ENCODE assay signal across 12 cellular contexts in the genomic region with DNA sequence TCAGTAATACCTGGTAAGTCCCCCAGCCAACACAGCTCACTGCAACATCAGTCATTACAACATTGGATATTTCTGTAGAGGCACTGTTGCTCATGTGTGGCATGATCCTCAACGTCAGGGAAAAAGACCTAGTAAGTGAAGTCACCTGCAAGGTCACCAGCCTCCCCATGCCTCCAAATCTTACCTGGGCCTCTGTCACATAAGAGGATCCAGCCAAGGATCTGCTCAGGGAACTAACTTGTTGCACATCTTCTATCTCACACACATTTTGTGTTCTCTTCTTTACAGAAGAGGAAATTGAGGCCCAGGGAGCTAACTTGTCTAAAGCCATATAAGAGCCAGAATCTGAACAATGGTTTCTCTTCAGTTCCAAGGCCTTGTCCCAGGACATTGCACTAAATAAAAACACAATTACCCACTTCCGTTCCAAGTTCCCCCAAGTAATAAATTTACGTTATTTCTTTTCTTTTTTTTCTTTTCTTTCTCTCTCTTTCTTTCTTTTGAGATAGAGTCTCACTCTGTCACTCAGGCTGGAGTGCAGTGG. TPM values are rescaled to one million over a fixed set of nuclear protein-coding genes. Genes with fewer than 3 reads are reported as not detected.
DNase-seq lines count a peak whose midpoint lies in the region; ATAC-seq and TF ChIP-seq lines count a peak whose summit lies in the region.
"Had no signal": no experiment of that assay in that cellular context is flagged by ENCODE, and none has a peak within 500 bp of the region (broad histone marks: within the 10 kb centered on the region; RNA-seq: fewer than 3 reads in every experiment).

No MANE protein-coding gene starts in this region.

- H3K27ac Mint-ChIP-seq in activated T-cell treated with anti-CD3 and anti-CD28 coated beads, Interleukin-2, amount 50 U/mL, for 72 hours: no peak overlapping the region
- no peak overlapping the region for H3K27ac Mint-ChIP-seq in activated naive CD8-positive, alpha-beta T cell treated with anti-CD3 and anti-CD28 coated beads, Interleukin-2, amount 10 ng/mL, durations not matched to agents 7 days and 5 days

- H3K27ac ChIP-seq in liver (ENCODE audit: low read depth in 1 of 2, low read length in 2 of 2) (peak overlapping the region; percentile 98 to 99), tibial nerve (peak overlapping the region; percentile 73 to 98 (median 88))

- ATAC-seq in activated T-cell treated with anti-CD3 and anti-CD28 coated beads, Interleukin-2, amount 50 U/mL, for 72 hours (replicated peaks in 1 of 2): no peak
- no peak for ATAC-seq in activated naive CD8-positive, alpha-beta T cell treated with anti-CD3 and anti-CD28 coated beads, Interleukin-2, amount 10 ng/mL, durations not matched to agents 7 days and 5 days (ENCODE audit: low read depth)

- WGBS in liver: 22% methylated on average over 3 of the region's 3 CpGs
- WGBS in tibial nerve, 2 donors: 30 to 32% methylated on average over 3 of the region's 3 CpGs

- no peaks in the 10 kb centered on the region for H3K27me3 Mint-ChIP-seq in activated T-cell treated with anti-CD3 and anti-CD28 coated beads, Interleukin-2, amount 50 U/mL, for 72 hours (ENCODE audit: low read depth)
- H3K27me3 Mint-ChIP-seq in activated naive CD8-positive, alpha-beta T cell treated with anti-CD3 and anti-CD28 coated beads, Interleukin-2, amount 10 ng/mL, durations not matched to agents 7 days and 5 days: no peaks in the 10 kb centered on the region

- TF ChIP-seq CTCF in liver (IDR thresholded peaks at IDR 0.05; ENCODE audit: low read depth, low read length, missing input control): no peak
- TF ChIP-seq CTCF in tibial nerve (IDR thresholded peaks at IDR 0.05): no peak

- H3K9me3 Mint-ChIP-seq in activated T-cell treated with anti-CD3 and anti-CD28 coated beads, Interleukin-2, amount 50 U/mL, for 72 hours: no peaks in the 10 kb centered on the region
- no peaks in the 10 kb centered on the region for H3K9me3 Mint-ChIP-seq in activated naive CD8-positive, alpha-beta T cell treated with anti-CD3 and anti-CD28 coated beads, Interleukin-2, amount 10 ng/mL, durations not matched to agents 7 days and 5 days

- peaks cover 0 to 5% (median 2%) of the 10 kb centered on the region in 4 donors for H3K36me3 ChIP-seq in liver (ENCODE audit: control insufficient read depth in 4 of 4, insufficient read depth in 3 of 4, low read depth in 1 of 4, low read length in 3 of 4)
- H3K36me3 ChIP-seq in tibial nerve: peaks cover 0 to 27% (median 0%) of the 10 kb centered on the region in 3 donors

- H3K36me3 Mint-ChIP-seq in activated T-cell treated with anti-CD3 and anti-CD28 coated beads, Interleukin-2, amount 50 U/mL, for 72 hours (ENCODE audit: insufficient read depth in 2 of 2): peaks cover 0 to 9% of the 10 kb centered on the region in 2 donors
- H3K36me3 Mint-ChIP-seq in activated naive CD8-positive, alpha-beta T cell treated with anti-CD3 and anti-CD28 coated beads, Interleukin-2, amount 10 ng/mL, durations not matched to agents 7 days and 5 days: peaks cover 13% of the 10 kb centered on the region

- H3K4me3 Mint-ChIP-seq in activated T-cell treated with anti-CD3 and anti-CD28 coated beads, Interleukin-2, amount 50 U/mL, for 72 hours: peak overlapping the region; percentile 86 to 94
- peak overlapping the region; percentile 93 for H3K4me3 Mint-ChIP-seq in activated naive CD8-positive, alpha-beta T cell treated with anti-CD3 and anti-CD28 coated beads, Interleukin-2, amount 10 ng/mL, durations not matched to agents 7 days and 5 days

- H3K9me3 ChIP-seq in liver (ENCODE audit: control insufficient read depth in 4 of 4, low read length in 3 of 4) (no peaks in the 10 kb centered on the region), tibial nerve (no peaks in the 10 kb centered on the region)

- H3K27me3 ChIP-seq in liver (ENCODE audit: control insufficient read depth in 4 of 4, insufficient read depth in 4 of 4, low read length in 3 of 4): no peaks in the 10 kb centered on the region
- no peaks in the 10 kb centered on the region for H3K27me3 ChIP-seq in tibial nerve

- POLR2A ChIA-PET in activated naive CD8-positive, alpha-beta T cell treated with anti-CD3 and anti-CD28 coated beads, Interleukin-2, amount 10 ng/mL, durations not matched to agents 7 days and 5 days (lab: Charles Lee): interaction anchor here (0.7 to 1.9 kb wide), 3 partner anchors 14 to 47 kb away, joined by 3 to 9 read pairs (median 5); a partner anchor contains a TSS

- H3K4me1 ChIP-seq in liver (ENCODE audit: control insufficient read depth in 4 of 4, insufficient read depth in 4 of 4, low read length in 3 of 4): peaks cover 4 to 26% (median 21%) of the 10 kb centered on the region in 4 donors
- H3K4me1 ChIP-seq in tibial nerve: peaks cover 0 to 35% (median 0%) of the 10 kb centered on the region in 4 donors

- H3K4me1 Mint-ChIP-seq in activated T-cell treated with anti-CD3 and anti-CD28 coated beads, Interleukin-2, amount 50 U/mL, for 72 hours (ENCODE audit: low read depth): peaks cover 31% of the 10 kb centered on the region
- peaks cover 14% of the 10 kb centered on the region for H3K4me1 Mint-ChIP-seq in activated naive CD8-positive, alpha-beta T cell treated with anti-CD3 and anti-CD28 coated beads, Interleukin-2, amount 10 ng/mL, durations not matched to agents 7 days and 5 days

- TF ChIP-seq POLR2A in tibial nerve (IDR thresholded peaks at IDR 0.05) (no peak), erythroblast (IDR thresholded peaks at IDR 0.05; ENCODE audit: low read length) (no peak)

- H3K9ac ChIP-seq in liver (ENCODE audit: low read depth in 1 of 2, low read length in 2 of 2): peak overlapping the region; percentile 96 to 98

- peak overlapping the region; percentile 80 to 97 (median 91) for H3K4me3 ChIP-seq in liver (ENCODE audit: low read depth in 1 of 3, low read length in 3 of 3)
- H3K4me3 ChIP-seq in tibial nerve: peak overlapping the region; percentile 68 to 97 (median 84)

- no peak for TF ChIP-seq RAD21 in liver (IDR thresholded peaks at IDR 0.05)

- DNase-seq in activated T-cell treated with anti-CD3 and anti-CD28 coated beads, Interleukin-2, amount 50 U/mL, for 72 hours: no peak
- DNase-seq in activated T-cell treated with anti-CD3 and anti-CD28 coated beads, Interleukin-2, amount 50 U/mL, for 48 hours: no peak
- DNase-seq in activated naive CD8-positive, alpha-beta T cell treated with anti-CD3 and anti-CD28 coated beads, Interleukin-2, amount 10 ng/mL, durations not matched to agents 7 days and 5 days: no peak
- DNase-seq in tibial nerve (ENCODE audit: low spot score in 2 of 2) (no peak), NCI-H1436 treated with DMSO at 0.1 percent for 48 hours (lab: John Stamatoyannopoulos, UW) (no peak), NCI-H69 (lab: John Stamatoyannopoulos, UW) (no peak), erythroblast (lab: John Stamatoyannopoulos, UW) (no peak)
- DNase-seq: AML-193, IMR-90 had no signal

- TF ChIP-seq EP300 in tibial nerve (IDR thresholded peaks at IDR 0.05): no peak

TF ChIP-seq in liver, 16 proteins besides CTCF, POLR2A, EP300 and RAD21:
- no peak for TF ChIP-seq NR2F2 (IDR thresholded peaks at IDR 0.05)
- TF ChIP-seq, protein P1, sequence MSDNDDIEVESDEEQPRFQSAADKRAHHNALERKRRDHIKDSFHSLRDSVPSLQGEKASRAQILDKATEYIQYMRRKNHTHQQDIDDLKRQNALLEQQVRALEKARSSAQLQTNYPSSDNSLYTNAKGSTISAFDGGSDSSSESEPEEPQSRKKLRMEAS (IDR thresholded peaks at IDR 0.05): no peak
- peak; percentile 34 for TF ChIP-seq TAF1 (conservative IDR thresholded peaks at IDR 0.05)
- TF ChIP-seq HNF4A (conservative IDR thresholded peaks at IDR 0.05): no peak
- no peak for TF ChIP-seq EGR1 (IDR thresholded peaks at IDR 0.05; ENCODE audit: low read depth in 2 of 2)
- peak; percentile 24 for TF ChIP-seq YY1 (IDR thresholded peaks at IDR 0.05)
- TF ChIP-seq HNF4G (IDR thresholded peaks at IDR 0.05): no peak

RNA-seq across cellular contexts. Expression of a gene that starts 1.4 kb away (rescaled TPM):
- total RNA-seq in activated T-cell treated with anti-CD3 and anti-CD28 coated beads, Interleukin-2, amount 50 U/mL, for 72 hours: 10 to 100 TPM; 37.3 to 65.6 TPM
- total RNA-seq in activated naive CD8-positive, alpha-beta T cell treated with anti-CD3 and anti-CD28 coated beads, Interleukin-2, amount 10 ng/mL, durations not matched to agents 7 days and 5 days: 10 to 100 TPM; 45.4 to 48.1 TPM
- total RNA-seq in liver (100 to 1,000 TPM in 1 of 2 donors, 10 to 100 TPM in 1; 39.6 to 307 TPM), tibial nerve (10 to 100 TPM; 48.0 to 69.5 (median 59.3) TPM)
- polyA plus RNA-seq in liver: 100 to 1,000 TPM; 343 to 360 TPM

RNA-seq across cellular contexts. Expression of a gene that starts 15.7 kb away (rescaled TPM):
- total RNA-seq in activated T-cell treated with anti-CD3 and anti-CD28 coated beads, Interleukin-2, amount 50 U/mL, for 72 hours: not detected
- not detected for total RNA-seq in activated naive CD8-positive, alpha-beta T cell treated with anti-CD3 and anti-CD28 coated beads, Interleukin-2, amount 10 ng/mL, durations not matched to agents 7 days and 5 days
- total RNA-seq in liver (1 to 10 TPM in 1 of 2 donors, not detected in 1; 1.0 TPM), tibial nerve (not detected)
- 1 to 10 TPM in 1 of 2 donors, under 1 TPM in 1; 0.44 to 1.0 TPM for polyA plus RNA-seq in liver
- total RNA-seq: dermis microvascular lymphatic vessel endothelial cell; IMR-90; T-helper 1 cell treated with Interleukin-12 subunit alpha and Interleukin-12 subunit beta and Interleukin-4 antibody, amounts not matched to agents 30 ng/mL and 1 ng/mL, for 36 hours had no signal
- polyA plus RNA-seq: IMR-90 had no signal

RNA-seq across cellular contexts. Expression of a gene that starts 46.8 kb away (rescaled TPM):
- total RNA-seq in activated T-cell treated with anti-CD3 and anti-CD28 coated beads, Interleukin-2, amount 50 U/mL, for 72 hours: 10 to 100 TPM; 17.3 to 18.7 TPM
- 10 to 100 TPM; 34.5 to 35.2 TPM for total RNA-seq in activated naive CD8-positive, alpha-beta T cell treated with anti-CD3 and anti-CD28 coated beads, Interleukin-2, amount 10 ng/mL, durations not matched to agents 7 days and 5 days
- total RNA-seq in liver (1 to 10 TPM; 9.0 to 9.7 TPM), tibial nerve (10 to 100 TPM; 11.4 to 13.5 (median 12.7) TPM)
- polyA plus RNA-seq in liver: 1 to 10 TPM in 1 of 2 donors, under 1 TPM in 1; 0.76 to 3.2 TPM

RNA-seq across cellular contexts. Expression of a gene that starts 47.1 kb away (rescaled TPM):
- total RNA-seq in activated T-cell treated with anti-CD3 and anti-CD28 coated beads, Interleukin-2, amount 50 U/mL, for 72 hours: 10 to 100 TPM; 72.0 to 90.6 TPM
- total RNA-seq in activated naive CD8-positive, alpha-beta T cell treated with anti-CD3 and anti-CD28 coated beads, Interleukin-2, amount 10 ng/mL, durations not matched to agents 7 days and 5 days: 10 to 100 TPM; 61.5 to 61.7 TPM
- total RNA-seq in liver (10 to 100 TPM; 18.3 to 37.5 TPM), tibial nerve (10 to 100 TPM; 47.9 to 92.4 (median 63.5) TPM)
- 10 to 100 TPM in 1 of 2 donors, 1 to 10 TPM in 1; 6.6 to 10.2 TPM for polyA plus RNA-seq in liver
